In the genomic region with DNA sequence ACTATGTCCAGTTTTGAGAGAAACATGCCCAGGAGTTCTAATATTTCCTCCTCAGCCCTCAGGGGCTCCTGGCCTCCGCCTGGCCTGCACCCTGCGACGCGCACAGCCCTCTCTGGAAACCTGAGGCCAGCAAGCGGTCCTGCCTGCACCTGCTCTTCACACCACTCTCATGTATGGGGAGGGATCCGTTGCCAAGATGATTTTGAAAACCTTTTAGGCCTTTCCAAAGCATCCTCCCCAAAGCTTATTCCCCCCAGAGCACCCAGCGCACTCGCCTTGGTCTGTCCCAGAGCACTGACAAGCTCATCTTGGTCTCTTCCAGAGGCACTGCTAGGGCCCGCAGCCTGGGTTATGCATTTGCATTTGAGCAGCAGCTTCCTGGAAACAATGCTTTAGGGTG, we compare ENCODE assay signal across 27 cellular contexts. TPM values are rescaled to one million over a fixed set of nuclear protein-coding genes. Genes with fewer than 3 reads are reported as not detected.
"Had no signal": no experiment of that assay in that cellular context is flagged by ENCODE, and none has a peak within 500 bp of the region (broad histone marks: within the 10 kb centered on the region; RNA-seq: fewer than 3 reads in every experiment).

No MANE protein-coding gene starts in this region.

- H3K4me3 ChIP-seq: heart right ventricle, lower lobe of right lung, right lobe of liver, skin epidermis, stomach, transverse colon had no signal

- H3K4me1 Mint-ChIP-seq: activated CD4-positive, alpha-beta memory T cell treated with anti-CD3 and anti-CD28 coated beads, Interleukin-2, amount 10 ng/mL, durations not matched to agents 7 days and 5 days; activated CD4-positive, alpha-beta T cell treated with anti-CD3 and anti-CD28 coated beads, Interleukin-2, amount 10 ng/mL, durations not matched to agents 24 days and 14 days; activated naive CD8-positive, alpha-beta T cell treated with anti-CD3 and anti-CD28 coated beads, Interleukin-2, amount 50 U/mL, for 24 hours; naive B cell had no signal

- H3K27ac Mint-ChIP-seq: activated CD4-positive, alpha-beta memory T cell treated with anti-CD3 and anti-CD28 coated beads, Interleukin-2, amount 10 ng/mL, durations not matched to agents 7 days and 5 days; activated CD4-positive, alpha-beta T cell treated with anti-CD3 and anti-CD28 coated beads, Interleukin-2, amount 10 ng/mL, durations not matched to agents 24 days and 14 days; activated naive CD8-positive, alpha-beta T cell treated with anti-CD3 and anti-CD28 coated beads, Interleukin-2, amount 50 U/mL, for 24 hours; dendritic cell treated with granulocyte-macrophage colony-stimulating factor and Interleukin-4, amounts not matched to agents 40 ng/mL and 50 ng/mL, for 4 days; stimulated activated memory B cell treated with anti-CD40 and anti-IgM and Interleukin-4, amounts not matched to agents 10 μg/mL and 1 μg/mL and 100 μg/mL, for 72 hours had no signal

- H3K36me3 ChIP-seq: heart right ventricle, lower lobe of right lung, right lobe of liver, stomach, transverse colon had no signal

- H3K36me3 Mint-ChIP-seq: naive B cell; stimulated activated memory B cell treated with anti-CD40 and anti-IgM and Interleukin-4, amounts not matched to agents 10 μg/mL and 1 μg/mL and 100 μg/mL, for 72 hours had no signal

- H3K27ac ChIP-seq: heart right ventricle, lower lobe of right lung, right lobe of liver, skin epidermis, stomach, transverse colon, VCaP had no signal

- DNase-seq: activated CD4-positive, alpha-beta memory T cell treated with anti-CD3 and anti-CD28 coated beads, Interleukin-2, amount 10 ng/mL, durations not matched to agents 7 days and 5 days; activated CD4-positive, alpha-beta T cell treated with anti-CD3 and anti-CD28 coated beads, Interleukin-2, amount 10 ng/mL, durations not matched to agents 24 days and 14 days; activated effector memory CD4-positive, alpha-beta T cell treated with anti-CD3 and anti-CD28 coated beads, Interleukin-2, amount 50 U/mL, for 16 hours; activated naive CD4-positive, alpha-beta T cell treated with anti-CD3 and anti-CD28 coated beads, Interleukin-2, amount 50 U/mL, for 16 hours; activated naive CD8-positive, alpha-beta T cell treated with anti-CD3 and anti-CD28 coated beads, Interleukin-2, amount 50 U/mL, for 24 hours; activated T-cell treated with anti-CD3 and anti-CD28 coated beads for 4 hours; effector CD4-positive, alpha-beta T cell; erythroblast; foreskin fibroblast; heart right ventricle; left colon; lower lobe of right lung; naive B cell; occipital lobe; stimulated activated CD4-positive, alpha-beta T cell treated with anti-CD3 and anti-CD28 coated beads, Interleukin-2, amount 100 ng/mL, for 24 hours; stomach; transverse colon had no signal

- H3K4me1 ChIP-seq: heart right ventricle, lower lobe of right lung, right lobe of liver, stomach, transverse colon had no signal

- H3K27me3 Mint-ChIP-seq: activated CD4-positive, alpha-beta memory T cell treated with anti-CD3 and anti-CD28 coated beads, Interleukin-2, amount 10 ng/mL, durations not matched to agents 7 days and 5 days; activated CD4-positive, alpha-beta T cell treated with anti-CD3 and anti-CD28 coated beads, Interleukin-2, amount 10 ng/mL, durations not matched to agents 24 days and 14 days had no signal

- H3K9me3 Mint-ChIP-seq: activated CD4-positive, alpha-beta memory T cell treated with anti-CD3 and anti-CD28 coated beads, Interleukin-2, amount 10 ng/mL, durations not matched to agents 7 days and 5 days; activated CD4-positive, alpha-beta T cell treated with anti-CD3 and anti-CD28 coated beads, Interleukin-2, amount 10 ng/mL, durations not matched to agents 24 days and 14 days; activated naive CD8-positive, alpha-beta T cell treated with anti-CD3 and anti-CD28 coated beads, Interleukin-2, amount 50 U/mL, for 24 hours; dendritic cell treated with granulocyte-macrophage colony-stimulating factor and Interleukin-4, amounts not matched to agents 40 ng/mL and 50 ng/mL, for 4 days; naive B cell; stimulated activated memory B cell treated with anti-CD40 and anti-IgM and Interleukin-4, amounts not matched to agents 10 μg/mL and 1 μg/mL and 100 μg/mL, for 72 hours had no signal

- H3K4me3 Mint-ChIP-seq: activated CD4-positive, alpha-beta memory T cell treated with anti-CD3 and anti-CD28 coated beads, Interleukin-2, amount 10 ng/mL, durations not matched to agents 7 days and 5 days; activated CD4-positive, alpha-beta T cell treated with anti-CD3 and anti-CD28 coated beads, Interleukin-2, amount 10 ng/mL, durations not matched to agents 24 days and 14 days; activated naive CD8-positive, alpha-beta T cell treated with anti-CD3 and anti-CD28 coated beads, Interleukin-2, amount 50 U/mL, for 24 hours; dendritic cell treated with granulocyte-macrophage colony-stimulating factor and Interleukin-4, amounts not matched to agents 40 ng/mL and 50 ng/mL, for 4 days; naive B cell; stimulated activated memory B cell treated with anti-CD40 and anti-IgM and Interleukin-4, amounts not matched to agents 10 μg/mL and 1 μg/mL and 100 μg/mL, for 72 hours had no signal

- H3K9me3 ChIP-seq: heart right ventricle, lower lobe of right lung, right lobe of liver, stomach, transverse colon had no signal

- H3K27me3 ChIP-seq: right lobe of liver had no signal

- ATAC-seq: activated CD4-positive, CD25-positive, alpha-beta regulatory T cell treated with anti-CD3 and anti-CD28 coated beads, Interleukin-2, amount 50 U/mL, for 24 hours; activated naive CD8-positive, alpha-beta T cell treated with anti-CD3 and anti-CD28 coated beads, Interleukin-2, amount 50 U/mL, for 24 hours; left colon; lower lobe of right lung; right lobe of liver had no signal

RNA-seq across cellular contexts. Expression of a gene that starts 22.6 kb away (rescaled TPM):
- total RNA-seq: activated CD4-positive, alpha-beta memory T cell treated with anti-CD3 and anti-CD28 coated beads, Interleukin-2, amount 10 ng/mL, durations not matched to agents 7 days and 5 days; activated CD4-positive, alpha-beta T cell treated with anti-CD3 and anti-CD28 coated beads, Interleukin-2, amount 10 ng/mL, durations not matched to agents 24 days and 14 days; fibroblast of lung; heart right ventricle; left colon; lower lobe of right lung; mesenteric fat pad; mucosa of gallbladder; transverse colon had no signal
- polyA plus RNA-seq: fibroblast of lung, heart right ventricle, keratinocyte, stomach had no signal
